Comparison of ENCODE assay signal across 2 cellular contexts in genomic region chr1:201376464-201377374, GRCh38.
A peak's percentile ranks its signal among the peaks of the same experiment; 100 is the strongest.
TF ChIP-seq lines count a peak whose summit lies in the region.

No MANE protein-coding gene starts in this region.

TF ChIP-seq in K562, 482 proteins besides CTCF, POLR2A, EP300 and RAD21 (continues in another document):
- TF ChIP-seq ZNF511 (CRISPR knock-in tag; IDR thresholded peaks at IDR 0.05) (no peak), MAFF (IDR thresholded peaks at IDR 0.05; ENCODE audit: low read length) (no peak), ADNP (tag; IDR thresholded peaks at IDR 0.05) (peak; percentile 49; the same call in 1 of the 2 replicates), MAFK (IDR thresholded peaks at IDR 0.05; ENCODE audit: low read length) (0 out of 2 replicates have a peak, but pooled peaks have one; percentile 5), SAFB (IDR thresholded peaks at IDR 0.05; ENCODE audit: borderline replicate concordance, low read depth, low read length) (no peak), DNMT1 (IDR thresholded peaks at IDR 0.05) (no peak), HSF4 (CRISPR knock-in tag; IDR thresholded peaks at IDR 0.05; ENCODE audit: borderline replicate concordance) (no peak), EWSR1 (IDR thresholded peaks at IDR 0.05; ENCODE audit: borderline replicate concordance, low read depth, partially characterized antibody) (no peak), TEAD4 (IDR thresholded peaks at IDR 0.05; ENCODE audit: low read length) (peak; percentile 44), TEAD4 (CRISPR knock-in tag; IDR thresholded peaks at IDR 0.05; ENCODE audit: borderline replicate concordance) (no peak), KLF16 (IDR thresholded peaks at IDR 0.05) (0 out of 2 replicates have a peak, but pooled peaks have one; percentile 8), RBM25 (IDR thresholded peaks at IDR 0.05; ENCODE audit: low read depth, low read length, severe bottlenecking) (peak; percentile 90), BRD9 (IDR thresholded peaks at IDR 0.05; ENCODE audit: low read depth, partially characterized antibody) (no peak), HDAC2 (IDR thresholded peaks at IDR 0.05) (peak; percentile 52; the same call in 1 of the 2 replicates), NBN (IDR thresholded peaks at IDR 0.05; ENCODE audit: low read depth) (no peak), U2AF2 (optimal IDR thresholded peaks at IDR 0.05; ENCODE audit: low read depth, low read length) (no peak), MCM3 (IDR thresholded peaks at IDR 0.05) (no peak), PKNOX1 (IDR thresholded peaks at IDR 0.05) (peak; percentile 85), ZHX1 (conservative IDR thresholded peaks at IDR 0.05; ENCODE audit: low read length) (no peak), KDM1A (IDR thresholded peaks at IDR 0.05) (peak in 1 of 2 experiments; percentile 24; a peak in 1 of 4 replicates), ZNF644 (tag; IDR thresholded peaks at IDR 0.05; ENCODE audit: low read depth) (no peak), BCOR (IDR thresholded peaks at IDR 0.05) (peak; percentile 81; the same call in 1 of the 2 replicates), ZNF717 (CRISPR knock-in tag; IDR thresholded peaks at IDR 0.05) (no peak), ARID2 (IDR thresholded peaks at IDR 0.05) (no peak), XRCC5 (IDR thresholded peaks at IDR 0.05; ENCODE audit: low read depth, low read length) (peak; percentile 57; the same call in 1 of the 2 replicates)

TF ChIP-seq in liver, 16 proteins besides CTCF, POLR2A, EP300 and RAD21:
- TF ChIP-seq ATF3 (IDR thresholded peaks at IDR 0.05) (no peak), HNF4G (IDR thresholded peaks at IDR 0.05) (no peak), MAX (IDR thresholded peaks at IDR 0.05) (no peak), YY1 (IDR thresholded peaks at IDR 0.05) (no peak), JUND (IDR thresholded peaks at IDR 0.05) (no peak), NR2F2 (IDR thresholded peaks at IDR 0.05) (no peak), GABPA (IDR thresholded peaks at IDR 0.05 in 1 of 2, conservative IDR thresholded peaks at IDR 0.05 in 1 of 2) (no peak)
